31 cellular contexts compared by ENCODE assay signal in genomic region chr4:85274955-85275354, GRCh38.
DNase-seq lines count a peak whose midpoint lies in the region; ATAC-seq, FAIRE-seq and TF ChIP-seq lines count a peak whose summit lies in the region.
"Had no signal": no experiment of that assay in that cellular context is flagged by ENCODE, and none has a peak within 500 bp of the region (broad histone marks: within the 10 kb centered on the region; RNA-seq: fewer than 3 reads in every experiment).

No MANE protein-coding gene starts in this region.

- POLR2A ChIA-PET in HepG2 (lab: Yijun Ruan, JAX) (no interaction called here), K562 (lab: Yijun Ruan, JAX) (no interaction called here)

- H3K27me3 ChIP-seq in HepG2 (ENCODE audit: control insufficient read depth in 1 of 2, insufficient read depth in 2 of 2, low read length in 2 of 2) (no peaks in the 10 kb centered on the region), right lobe of liver (no peaks in the 10 kb centered on the region), K562 (ENCODE audit: control insufficient read depth in 2 of 2, insufficient read depth in 2 of 2, low read length in 2 of 2) (no peaks in the 10 kb centered on the region)
- H3K27me3 ChIP-seq: BE2C; BLaER1; BLaER1 treated with 17β-estradiol and CSF1 and Interleukin-3, amounts not matched to agents 10 nM and 100 nM had no signal

- H3K9me3 ChIP-seq in HepG2 (ENCODE audit: low read length), result peaks cover 11% of the 10 kb centered on the region
- H3K9me3 ChIP-seq in right lobe of liver, result no peaks in the 10 kb centered on the region
- no peaks in the 10 kb centered on the region for H3K9me3 ChIP-seq in K562 (replicated peaks; ENCODE audit: control insufficient read depth, insufficient read depth, low read depth, low read length)
- H3K9me3 ChIP-seq: A549, BE2C, Caco-2 had no signal

- H3K9ac ChIP-seq in HepG2 (ENCODE audit: insufficient read depth, low read depth, low read length) (no peak overlapping the region), K562 (ENCODE audit: insufficient read depth in 1 of 2, low read depth in 2 of 2, low read length in 2 of 2) (no peak overlapping the region)
- H3K9ac ChIP-seq: BLaER1; BLaER1 treated with 17β-estradiol and CSF1 and Interleukin-3, amounts not matched to agents 10 nM and 100 nM had no signal

- intact Hi-C loops in HepG2 (cut with micrococcal nuclease; ENCODE audit: unreplicated experiment), result no loop called here
- intact Hi-C loops in right lobe of liver (cut with DNase I), result no loop called here
- intact Hi-C loops in K562 (cut with micrococcal nuclease), result no loop called here

- TF ChIP-seq RAD21 in HepG2 (CRISPR knock-in tag; IDR thresholded peaks at IDR 0.05), result no peak
- no peak for TF ChIP-seq RAD21 in K562 (CRISPR knock-in tag; conservative IDR thresholded peaks at IDR 0.05 in 1 of 2, IDR thresholded peaks at IDR 0.05 in 1 of 2)

- H3K4me2 ChIP-seq in HepG2 (ENCODE audit: low read depth, low read length), result no peak overlapping the region
- no peak overlapping the region for H3K4me2 ChIP-seq in K562 (ENCODE audit: insufficient read depth, low read length)
- H3K4me2 ChIP-seq: A549; BLaER1; BLaER1 treated with 17β-estradiol and CSF1 and Interleukin-3, amounts not matched to agents 10 nM and 100 nM had no signal

- H3K9me1 ChIP-seq in K562 (ENCODE audit: control insufficient read depth, insufficient read depth, low read length), result no peaks in the 10 kb centered on the region

- 0% methylated on average over 4 of the region's 4 CpGs for WGBS in HepG2 (ENCODE audit: low lambda C conversion rate)
- 57% methylated on average over 4 of the region's 4 CpGs for WGBS in right lobe of liver (ENCODE audit: insufficient coverage, low coverage, low lambda C conversion rate, missing lambda C conversion rate)
- 1% methylated on average over 4 of the region's 4 CpGs for WGBS in K562 (ENCODE audit: insufficient coverage, low coverage, missing lambda C conversion rate)

- TF ChIP-seq CTCF in HepG2 (CRISPR knock-in tag; IDR thresholded peaks at IDR 0.05), result no peak
- TF ChIP-seq CTCF in right lobe of liver (IDR thresholded peaks at IDR 0.05), result no peak
- no peak for TF ChIP-seq CTCF in K562 (IDR thresholded peaks at IDR 0.05 in 2 of 3, conservative IDR thresholded peaks at IDR 0.05 in 1 of 3; ENCODE audit: insufficient read depth in 2 of 3, low read depth in 1 of 3, low read length in 3 of 3)
- no peak for TF ChIP-seq CTCF in GM20000 (IDR thresholded peaks at IDR 0.05; ENCODE audit: extremely low read depth, missing control alignments)

- ATAC-seq in HepG2, result no peak
- no peak for ATAC-seq in right lobe of liver
- ATAC-seq in K562, result no peak
- ATAC-seq: A549; CD8-positive, alpha-beta T cell had no signal

- H3K27ac ChIP-seq in HepG2 (ENCODE audit: extremely low read length, insufficient read depth, low read length), result no peak overlapping the region
- no peak overlapping the region for H3K27ac ChIP-seq in right lobe of liver
- H3K27ac ChIP-seq in K562 (ENCODE audit: extremely low read depth, low read depth, low read length), result no peak overlapping the region
- H3K27ac ChIP-seq: 22Rv1; A549; BLaER1; BLaER1 treated with 17β-estradiol and CSF1 and Interleukin-3, amounts not matched to agents 10 nM and 100 nM; C4-2B had no signal

- in situ Hi-C loops in HepG2 (cut with HindIII; ENCODE audit: extremely low pct_ligation_motif_present, low pct_unique_long_range_greater_than_20kb) (no loop called here), K562 (cut with MboI) (no loop called here)

- DNase-seq in HepG2 (ENCODE audit: low spot score) (no peak), right lobe of liver (no peak), K562 (ENCODE audit: extremely low read depth in 1 of 4, low spot score in 3 of 4) (no peak), GM20000 (ENCODE audit: low spot score) (no peak)
- DNase-seq: 8988T; ACHN; AML-193; BE2C; C1 segment of cervical spinal cord; Caco-2; Calu3; CD4-positive, alpha-beta memory T cell; CD4-positive, alpha-beta T cell; CD4-positive, CD25-positive, alpha-beta regulatory T cell; CD8-positive, alpha-beta memory T cell; CD8-positive, alpha-beta T cell; COR-L47; DMS 273 treated with DMSO at 0.1 percent for 48 hours; DMS153; DMS53; DMS79; DMS79 treated with DMSO at 0.1 percent for 48 hours; DND-41; EL had no signal

- CTCF ChIA-PET in HepG2 (lab: Yijun Ruan, JAX; ENCODE audit: low intra/inter-chr PET ratio, low total read pairs), result no interaction called here
- CTCF ChIA-PET in K562 (lab: Yijun Ruan, JAX; ENCODE audit: low intra/inter-chr PET ratio), result no interaction called here

- H3K79me2 ChIP-seq in HepG2 (ENCODE audit: insufficient read depth, low read length), result no peaks in the 10 kb centered on the region
- H3K79me2 ChIP-seq in K562 (ENCODE audit: control insufficient read depth, insufficient read depth, low read length), result no peaks in the 10 kb centered on the region

- no peak overlapping the region for H2AFZ ChIP-seq in HepG2 (ENCODE audit: low read length)
- no peak overlapping the region for H2AFZ ChIP-seq in K562 (ENCODE audit: low read depth, low read length)

- TF ChIP-seq POLR2A in HepG2 (IDR thresholded peaks at IDR 0.05; ENCODE audit: insufficient read depth in 1 of 2, low read depth in 2 of 2, low read length in 2 of 2) (no peak), right lobe of liver (IDR thresholded peaks at IDR 0.05) (no peak), K562 (conservative IDR thresholded peaks at IDR 0.05) (no peak)

- FAIRE-seq in HepG2 (lab: Jason Lieb, UNC), result no peak
- FAIRE-seq in K562 (lab: Jason Lieb, UNC), result no peak
- FAIRE-seq: A204.1, A549, D721Med had no signal

- TF ChIP-seq EP300 in HepG2 (IDR thresholded peaks at IDR 0.05; ENCODE audit: low read depth in 2 of 2, low read length in 2 of 2), result no peak
- TF ChIP-seq EP300 in HepG2 (CRISPR knock-in tag; IDR thresholded peaks at IDR 0.05; ENCODE audit: borderline replicate concordance), result no peak
- no peak for TF ChIP-seq EP300 in K562 (IDR thresholded peaks at IDR 0.05; ENCODE audit: low read length)

- BruUV-seq in HepG2 (replicated peaks; lab: Mats Ljungman, UMichigan) (no TSS peak), K562 (replicated peaks; lab: Mats Ljungman, UMichigan) (no TSS peak)

- H3K36me3 ChIP-seq in HepG2 (replicated peaks in 1 of 2; ENCODE audit: control insufficient read depth in 1 of 2, insufficient read depth in 2 of 2, low read length in 2 of 2) (no peaks in the 10 kb centered on the region), right lobe of liver (no peaks in the 10 kb centered on the region), K562 (ENCODE audit: control insufficient read depth, insufficient read depth, low read length) (no peaks in the 10 kb centered on the region)
- H3K36me3 ChIP-seq: BE2C; BLaER1; BLaER1 treated with 17β-estradiol and CSF1 and Interleukin-3, amounts not matched to agents 10 nM and 100 nM had no signal

- H3K4me1 ChIP-seq in HepG2 (ENCODE audit: insufficient read depth, low read length) (no peaks in the 10 kb centered on the region), right lobe of liver (no peaks in the 10 kb centered on the region), K562 (replicated peaks in 1 of 2; ENCODE audit: control insufficient read depth in 2 of 2, insufficient read depth in 2 of 2, low read length in 2 of 2) (no peaks in the 10 kb centered on the region)
- H3K4me1 ChIP-seq: A549; BLaER1; BLaER1 treated with 17β-estradiol and CSF1 and Interleukin-3, amounts not matched to agents 10 nM and 100 nM; Caco-2 had no signal

- H4K20me1 ChIP-seq in HepG2 (ENCODE audit: insufficient read depth, low read length) (no peaks in the 10 kb centered on the region), K562 (replicated peaks; ENCODE audit: control insufficient read depth, insufficient read depth, low read length) (no peaks in the 10 kb centered on the region)
- H4K20me1 ChIP-seq: BLaER1; BLaER1 treated with 17β-estradiol and CSF1 and Interleukin-3, amounts not matched to agents 10 nM and 100 nM had no signal

- no peak overlapping the region for H3K4me3 ChIP-seq in HepG2 (replicated peaks in 1 of 3; ENCODE audit: insufficient read depth in 1 of 3, low read depth in 2 of 3, low read length in 3 of 3)
- H3K4me3 ChIP-seq in right lobe of liver, result no peak overlapping the region
- H3K4me3 ChIP-seq in K562, result no peak overlapping the region
- H3K4me3 ChIP-seq: A549; BLaER1; BLaER1 treated with 17β-estradiol and CSF1 and Interleukin-3, amounts not matched to agents 10 nM and 100 nM had no signal

TF ChIP-seq in HepG2, 621 proteins besides CTCF, POLR2A, EP300 and RAD21:
- TF ChIP-seq TAF1 (CRISPR knock-in tag; IDR thresholded peaks at IDR 0.05) (no peak), TBX3 (IDR thresholded peaks at IDR 0.05; ENCODE audit: borderline replicate concordance) (no peak), ZNF788 (CRISPR knock-in tag; IDR thresholded peaks at IDR 0.05; ENCODE audit: borderline replicate concordance) (no peak), RAD51 (IDR thresholded peaks at IDR 0.05; ENCODE audit: borderline replicate concordance) (peak; percentile 70; the same call in 1 of the 2 replicates)
TF ChIP-seq in HepG2: peak in this region for 1.

TF ChIP-seq in K562, 482 proteins besides CTCF, POLR2A, EP300 and RAD21 (continues in another document):
- no peak for TF ChIP-seq ZNF121 (CRISPR knock-in tag; conservative IDR thresholded peaks at IDR 0.05)
- peak; percentile 32; the same call in 1 of the 2 replicates for TF ChIP-seq RAD51 (IDR thresholded peaks at IDR 0.05; ENCODE audit: borderline replicate concordance, low read depth)
- TF ChIP-seq ZKSCAN8 (CRISPR knock-in tag; IDR thresholded peaks at IDR 0.05), result no peak
- TF ChIP-seq STAT6 (CRISPR knock-in tag; IDR thresholded peaks at IDR 0.05), result no peak

Comparison
In these comparisons a context has a peak if more than half of its experiments do, and no peak if none do; other contexts are left out.
1. Of the 241 proteins assayed by ChIP-seq in both HepG2 and K562: peak only in HepG2: none; only in K562: TFE3; in both: RAD51; in neither: 239.